17 cellular contexts compared by ENCODE assay signal in genomic region chr3:182410051-182410450, GRCh38.
DNase-seq lines count a peak whose midpoint lies in the region; ATAC-seq, FAIRE-seq and TF ChIP-seq lines count a peak whose summit lies in the region.
"Had no signal": no experiment of that assay in that cellular context is flagged by ENCODE, and none has a peak within 500 bp of the region (broad histone marks: within the 10 kb centered on the region; RNA-seq: fewer than 3 reads in every experiment).

No MANE protein-coding gene starts in this region.

- no peak for FAIRE-seq in HepG2 (lab: Jason Lieb, UNC)
- FAIRE-seq: GM12891 had no signal

- H3K9ac ChIP-seq in HepG2 (ENCODE audit: insufficient read depth, low read depth, low read length), result no peak overlapping the region
- H3K9ac ChIP-seq: BLaER1 treated with 17β-estradiol and CSF1 and Interleukin-3, amounts not matched to agents 10 nM and 100 nM; GM23248 had no signal

- no peaks in the 10 kb centered on the region for H3K4me1 ChIP-seq in HepG2 (ENCODE audit: insufficient read depth, low read length)
- no peaks in the 10 kb centered on the region for H3K4me1 ChIP-seq in right lobe of liver
- H3K4me1 ChIP-seq in OCI-LY7 (ENCODE audit: insufficient read depth, low read length, poor library complexity, severe bottlenecking), result peaks cover 95% of the 10 kb centered on the region
- H3K4me1 ChIP-seq in foreskin keratinocyte, result peaks cover 18% of the 10 kb centered on the region
- no peaks in the 10 kb centered on the region for H3K4me1 ChIP-seq in aorta (ENCODE audit: control insufficient read depth in 1 of 2, insufficient read depth in 2 of 2, low read length in 2 of 2)
- H3K4me1 ChIP-seq: HAP-1 had no signal

- in situ Hi-C loops in HepG2 (cut with HindIII; ENCODE audit: extremely low pct_ligation_motif_present, low pct_unique_long_range_greater_than_20kb), result no loop called here

- BruUV-seq in HepG2 (replicated peaks; lab: Mats Ljungman, UMichigan), result no TSS peak
- no TSS peak for BruUV-seq in OCI-LY7 (replicated peaks; lab: Mats Ljungman, UMichigan)

- CTCF ChIA-PET in HepG2 (lab: Yijun Ruan, JAX; ENCODE audit: low intra/inter-chr PET ratio, low total read pairs), result no interaction called here
- CTCF ChIA-PET in OCI-LY7 (lab: Charles Lee; ENCODE audit: unreplicated experiment), result no interaction called here

- no peak for TF ChIP-seq CTCF in HepG2 (CRISPR knock-in tag; IDR thresholded peaks at IDR 0.05)
- no peak for TF ChIP-seq CTCF in right lobe of liver (IDR thresholded peaks at IDR 0.05)
- TF ChIP-seq CTCF in OCI-LY7 (conservative IDR thresholded peaks at IDR 0.05; ENCODE audit: low read length), result no peak
- no peak for TF ChIP-seq CTCF in foreskin keratinocyte (conservative IDR thresholded peaks at IDR 0.05)

- no peak for TF ChIP-seq EP300 in HepG2 (IDR thresholded peaks at IDR 0.05; ENCODE audit: low read depth in 2 of 2, low read length in 2 of 2)
- TF ChIP-seq EP300 in HepG2 (CRISPR knock-in tag; IDR thresholded peaks at IDR 0.05; ENCODE audit: borderline replicate concordance), result no peak

- no peaks in the 10 kb centered on the region for H3K9me2 ChIP-seq in OCI-LY7 (ENCODE audit: insufficient read depth, low read length)

- no peaks in the 10 kb centered on the region for H3K27me3 ChIP-seq in HepG2 (ENCODE audit: control insufficient read depth in 1 of 2, insufficient read depth in 2 of 2, low read length in 2 of 2)
- H3K27me3 ChIP-seq in right lobe of liver, result no peaks in the 10 kb centered on the region
- no peaks in the 10 kb centered on the region for H3K27me3 ChIP-seq in foreskin keratinocyte
- no peaks in the 10 kb centered on the region for H3K27me3 ChIP-seq in aorta (ENCODE audit: control insufficient read depth in 1 of 2, insufficient read depth in 2 of 2, low read length in 1 of 2)
- H3K27me3 ChIP-seq: BLaER1 treated with 17β-estradiol and CSF1 and Interleukin-3, amounts not matched to agents 10 nM and 100 nM had no signal

- ATAC-seq in HepG2 (no peak), right lobe of liver (no peak), foreskin keratinocyte (peak; percentile 45), aorta (ENCODE audit: low FRiP score) (no peak), HG03342 (IDR thresholded peaks at IDR 0.05; ENCODE audit: unreplicated experiment) (no peak)
- ATAC-seq: CD8-positive, alpha-beta T cell had no signal

- WGBS in HepG2 (ENCODE audit: low lambda C conversion rate), result 31% methylated on average over 5 of the region's 5 CpGs
- WGBS in right lobe of liver (ENCODE audit: insufficient coverage, low coverage, low lambda C conversion rate, missing lambda C conversion rate), result 53% methylated on average over 5 of the region's 5 CpGs
- WGBS in aorta, 2 donors, result 84% methylated on average over 5 of the region's 5 CpGs

- DNase-seq in HepG2 (ENCODE audit: low spot score) (no peak), right lobe of liver (no peak), OCI-LY7 (ENCODE audit: low spot score) (no peak), foreskin keratinocyte (peak in 1 of 2 donors; percentile 42), NCI-H2196 (lab: John Stamatoyannopoulos, UW; ENCODE audit: unreplicated experiment) (no peak), aorta (no peak)
- DNase-seq: 8988T; Calu3; CD8-positive, alpha-beta T cell; DMS79 treated with DMSO at 0.1 percent for 48 hours; EL; GM23248 had no signal

- H3K9me3 ChIP-seq in HepG2 (ENCODE audit: low read length) (no peaks in the 10 kb centered on the region), right lobe of liver (no peaks in the 10 kb centered on the region), OCI-LY7 (ENCODE audit: low read length) (no peaks in the 10 kb centered on the region), aorta (ENCODE audit: control insufficient read depth, low read length) (no peaks in the 10 kb centered on the region)
- H3K9me3 ChIP-seq: HAP-1 had no signal

- H3K4me3 ChIP-seq in HepG2 (replicated peaks in 1 of 3; ENCODE audit: insufficient read depth in 1 of 3, low read depth in 2 of 3, low read length in 3 of 3) (no peak overlapping the region), right lobe of liver (no peak overlapping the region), OCI-LY7 (ENCODE audit: low read depth, low read length, poor library complexity, severe bottlenecking) (peak overlapping the region; percentile 68), aorta (ENCODE audit: low read length in 2 of 2) (no peak overlapping the region)
- H3K4me3 ChIP-seq: BLaER1 treated with 17β-estradiol and CSF1 and Interleukin-3, amounts not matched to agents 10 nM and 100 nM; GM23248; HAP-1 had no signal

- no peak for TF ChIP-seq RAD21 in HepG2 (CRISPR knock-in tag; IDR thresholded peaks at IDR 0.05)

- POLR2A ChIA-PET in HepG2 (lab: Yijun Ruan, JAX) (no interaction called here), OCI-LY7 (lab: Charles Lee) (interaction anchor here (0.5 to 4.4 kb wide), 8 partner anchors 7 to 537 kb away, joined by 3 to 36 read pairs (median 4); no protein-coding TSS in a partner anchor)

- H4K20me1 ChIP-seq in HepG2 (ENCODE audit: insufficient read depth, low read length) (no peaks in the 10 kb centered on the region), OCI-LY7 (ENCODE audit: insufficient read depth, low read length) (no peaks in the 10 kb centered on the region)
- H4K20me1 ChIP-seq: BLaER1 treated with 17β-estradiol and CSF1 and Interleukin-3, amounts not matched to agents 10 nM and 100 nM had no signal

- H2AFZ ChIP-seq in HepG2 (ENCODE audit: low read length) (no peak overlapping the region), OCI-LY7 (ENCODE audit: low read length) (0 out of 2 replicates have a peak overlapping the region, but pooled peaks have one; percentile 11)
- H2AFZ ChIP-seq: GM23248 had no signal

- H3K4me2 ChIP-seq in HepG2 (ENCODE audit: low read depth, low read length) (no peak overlapping the region), OCI-LY7 (ENCODE audit: low read length) (peak overlapping the region; percentile 72)

- no peak for TF ChIP-seq POLR2A in HepG2 (IDR thresholded peaks at IDR 0.05; ENCODE audit: insufficient read depth in 1 of 2, low read depth in 2 of 2, low read length in 2 of 2)
- no peak for TF ChIP-seq POLR2A in right lobe of liver (IDR thresholded peaks at IDR 0.05)

- H3K79me2 ChIP-seq in HepG2 (ENCODE audit: insufficient read depth, low read length), result no peaks in the 10 kb centered on the region
- H3K79me2 ChIP-seq in OCI-LY7 (ENCODE audit: insufficient read depth, low read depth, low read length), result peaks cover 68% of the 10 kb centered on the region

- H3K27ac ChIP-seq in HepG2 (ENCODE audit: extremely low read length, insufficient read depth, low read length) (no peak overlapping the region), right lobe of liver (no peak overlapping the region), OCI-LY7 (ENCODE audit: low read depth, low read length, poor library complexity, severe bottlenecking) (peak overlapping the region; percentile 96), foreskin keratinocyte (peak overlapping the region; percentile 68), aorta (ENCODE audit: low read depth in 1 of 2, low read length in 2 of 2) (no peak overlapping the region)
- H3K27ac ChIP-seq: BLaER1 treated with 17β-estradiol and CSF1 and Interleukin-3, amounts not matched to agents 10 nM and 100 nM; GM23248; HL-60 had no signal

- intact Hi-C loops in HepG2 (cut with micrococcal nuclease; ENCODE audit: unreplicated experiment) (no loop called here), right lobe of liver (cut with DNase I) (no loop called here), OCI-LY7 (cut with micrococcal nuclease; ENCODE audit: unreplicated experiment) (loop anchor here (5.0 kb wide), 3 partner anchors 82 to 698 kb away; partner anchors contain the start of gene SOX2), aorta (cut with DNase I) (no loop called here)

- H3K36me3 ChIP-seq in HepG2 (replicated peaks in 1 of 2; ENCODE audit: control insufficient read depth in 1 of 2, insufficient read depth in 2 of 2, low read length in 2 of 2) (no peaks in the 10 kb centered on the region), right lobe of liver (no peaks in the 10 kb centered on the region), OCI-LY7 (ENCODE audit: insufficient read depth, low read length) (peaks cover 36% of the 10 kb centered on the region), aorta (ENCODE audit: control insufficient read depth in 1 of 2, insufficient read depth in 2 of 2, low read length in 1 of 2) (no peaks in the 10 kb centered on the region)
- H3K36me3 ChIP-seq: BLaER1 treated with 17β-estradiol and CSF1 and Interleukin-3, amounts not matched to agents 10 nM and 100 nM; HAP-1 had no signal

TF ChIP-seq in HepG2, 621 proteins besides CTCF, POLR2A, EP300 and RAD21:
- TF ChIP-seq MAFF (IDR thresholded peaks at IDR 0.05; ENCODE audit: low read depth, low read length), result peak; percentile 78
- peak; percentile 79 to 82 for TF ChIP-seq MAFK (conservative IDR thresholded peaks at IDR 0.05 in 1 of 2, IDR thresholded peaks at IDR 0.05 in 1 of 2; ENCODE audit: low read length in 2 of 2)
- no peak for TF ChIP-seq HHEX (CRISPR knock-in tag; IDR thresholded peaks at IDR 0.05)
- TF ChIP-seq MEIS1 (CRISPR knock-in tag; IDR thresholded peaks at IDR 0.05; ENCODE audit: borderline replicate concordance), result no peak

Comparison
In these comparisons a context has a peak if more than half of its experiments do, and no peak if none do; other contexts are left out.
1. H3K27ac ChIP-seq: peak in OCI-LY7 (single experiment) and foreskin keratinocyte (single experiment); none in HepG2 (single experiment), right lobe of liver (0 of 3) and aorta (0 of 2).